ENCODE assay signal across 2 cellular contexts in genomic region chr2:23350792-23351355, GRCh38.
TF ChIP-seq lines count a peak whose summit lies in the region.

No MANE protein-coding gene starts in this region.

TF ChIP-seq in HCT116, 20 proteins besides CTCF, POLR2A, EP300 and RAD21:
- TF ChIP-seq ELF1 (IDR thresholded peaks at IDR 0.05; ENCODE audit: borderline replicate concordance, low read depth) (no peak), MAX (IDR thresholded peaks at IDR 0.05) (no peak)

TF ChIP-seq in WTC11, 78 proteins besides CTCF, POLR2A, EP300 and RAD21:
- TF ChIP-seq ZNF219 (CRISPR knock-in tag; IDR thresholded peaks at IDR 0.05; ENCODE audit: borderline replicate concordance) (no peak), HMGXB4 (CRISPR knock-in tag; IDR thresholded peaks at IDR 0.05) (no peak), NR3C1 (CRISPR knock-in tag; conservative IDR thresholded peaks at IDR 0.05; ENCODE audit: low read depth) (no peak), ZNF416 (CRISPR knock-in tag; IDR thresholded peaks at IDR 0.05) (no peak), ZSCAN18 (CRISPR knock-in tag; IDR thresholded peaks at IDR 0.05) (no peak), CREM (CRISPR knock-in tag; IDR thresholded peaks at IDR 0.05) (no peak), ZNF532 (CRISPR knock-in tag; IDR thresholded peaks at IDR 0.05; ENCODE audit: borderline replicate concordance) (no peak), HMGA2 (CRISPR knock-in tag; IDR thresholded peaks at IDR 0.05) (no peak), ZBTB21 (CRISPR knock-in tag; IDR thresholded peaks at IDR 0.05; ENCODE audit: borderline replicate concordance) (no peak), ZNF317 (CRISPR knock-in tag; IDR thresholded peaks at IDR 0.05; ENCODE audit: borderline replicate concordance, low read depth) (no peak), RORB (CRISPR knock-in tag; IDR thresholded peaks at IDR 0.05) (no peak)
TF ChIP-seq in WTC11: peak in this region for 0.
